8 cellular contexts compared by ENCODE assay signal in genomic region chr15:64574220-64574994, GRCh38.
A peak's percentile ranks its signal among the peaks of the same experiment; 100 is the strongest.
DNase-seq lines count a peak whose midpoint lies in the region; ATAC-seq and TF ChIP-seq lines count a peak whose summit lies in the region.

No MANE protein-coding gene starts in this region.

- no peaks in the 10 kb centered on the region for H3K27me3 Mint-ChIP-seq in activated CD4-positive, alpha-beta T cell treated with anti-CD3 and anti-CD28 coated beads, Interleukin-2, amount 10 ng/mL, durations not matched to agents 24 days and 14 days

- peaks cover 34% of the 10 kb centered on the region for H3K4me1 Mint-ChIP-seq in activated CD4-positive, alpha-beta T cell treated with anti-CD3 and anti-CD28 coated beads, Interleukin-2, amount 10 ng/mL, durations not matched to agents 24 days and 14 days

- no peak overlapping the region for H3K4me2 ChIP-seq in fibroblast of lung (ENCODE audit: extremely low read depth, insufficient read depth, low read length)
- peak overlapping the region; percentile 46 for H3K4me2 ChIP-seq in smooth muscle cell

- 63% methylated on average over 1 of the region's 1 CpG for WGBS in smooth muscle cell (ENCODE audit: low lambda C conversion rate)

- H2AFZ ChIP-seq in fibroblast of lung (ENCODE audit: low read length): no peak overlapping the region
- no peak overlapping the region for H2AFZ ChIP-seq in smooth muscle cell (ENCODE audit: low read depth)

- peaks cover 14% of the 10 kb centered on the region for H3F3A ChIP-seq in smooth muscle cell (ENCODE audit: low read depth)

- no peak overlapping the region for H3K4me3 ChIP-seq in fibroblast of lung (replicated peaks in 1 of 4; ENCODE audit: control extremely low read depth in 1 of 4, insufficient read depth in 1 of 4, low read depth in 3 of 4, low read length in 4 of 4)
- H3K4me3 ChIP-seq in smooth muscle cell: no peak overlapping the region
- no peak overlapping the region for H3K4me3 ChIP-seq in effector memory CD4-positive, alpha-beta T cell (ENCODE audit: insufficient read depth, low read depth, low read length, poor library complexity, severe bottlenecking)

- H3K9me3 ChIP-seq in fibroblast of lung (ENCODE audit: control insufficient read depth, insufficient read depth, low read depth, low read length): no peaks in the 10 kb centered on the region
- H3K9me3 ChIP-seq in smooth muscle cell (replicated peaks; ENCODE audit: low read depth): no peaks in the 10 kb centered on the region
- H3K9me3 ChIP-seq in effector memory CD4-positive, alpha-beta T cell (ENCODE audit: control insufficient read depth, low read length): no peaks in the 10 kb centered on the region

- intact Hi-C loops in activated CD4-positive, alpha-beta T cell treated with anti-CD3 and anti-CD28 coated beads, Interleukin-2, amount 10 ng/mL, durations not matched to agents 24 days and 14 days (cut with micrococcal nuclease): no loop called here

- H3K27ac ChIP-seq in fibroblast of lung (ENCODE audit: insufficient read depth, low read length) (no peak overlapping the region), smooth muscle cell (ENCODE audit: low read depth) (peak overlapping the region; percentile 25)
- H3K27ac ChIP-seq in effector memory CD4-positive, alpha-beta T cell (ENCODE audit: insufficient read depth, low read length, poor library complexity, severe bottlenecking): no peak overlapping the region

- no peak for DNase-seq in activated CD4-positive, alpha-beta T cell treated with anti-CD3 and anti-CD28 coated beads, Interleukin-2, amount 10 ng/mL, durations not matched to agents 24 days and 14 days
- DNase-seq in activated CD4-positive, alpha-beta T cell treated with anti-CD3 and anti-CD28 coated beads, Interleukin-2, amount 50 U/mL, for 1 hour: no peak
- peak; percentile 30 to 47 for DNase-seq in fibroblast of lung (ENCODE audit: low read depth in 2 of 2)
- DNase-seq in smooth muscle cell (lab: John Stamatoyannopoulos, UW; ENCODE audit: unreplicated experiment): no peak
- no peak for DNase-seq in effector memory CD4-positive, alpha-beta T cell

- H3K4me1 ChIP-seq in fibroblast of lung (ENCODE audit: control insufficient read depth, extremely low read depth, insufficient read depth, low read length) (no peaks in the 10 kb centered on the region), smooth muscle cell (ENCODE audit: low read depth) (peaks cover 5% of the 10 kb centered on the region)
- H3K4me1 ChIP-seq in effector memory CD4-positive, alpha-beta T cell (ENCODE audit: control insufficient read depth, insufficient read depth, low read length, poor library complexity, severe bottlenecking): peaks cover 5% of the 10 kb centered on the region

- no peak overlapping the region for H3K9ac ChIP-seq in fibroblast of lung (ENCODE audit: insufficient read depth, low read length)
- H3K9ac ChIP-seq in smooth muscle cell (ENCODE audit: low read depth): no peak overlapping the region

- H3K9me3 Mint-ChIP-seq in activated CD4-positive, alpha-beta T cell treated with anti-CD3 and anti-CD28 coated beads, Interleukin-2, amount 10 ng/mL, durations not matched to agents 24 days and 14 days: no peaks in the 10 kb centered on the region

- peaks cover 15% of the 10 kb centered on the region for H3K36me3 Mint-ChIP-seq in activated CD4-positive, alpha-beta T cell treated with anti-CD3 and anti-CD28 coated beads, Interleukin-2, amount 10 ng/mL, durations not matched to agents 24 days and 14 days (ENCODE audit: low read depth)

- peak; percentile 68 for ATAC-seq in SK-N-SH treated with all-trans-retinoic acid at 6 μM for 48 hours
- ATAC-seq in GM21786 (IDR thresholded peaks at IDR 0.05; ENCODE audit: unreplicated experiment): no peak
- ATAC-seq in GM19035 (IDR thresholded peaks at IDR 0.05; ENCODE audit: unreplicated experiment): no peak

- no peaks in the 10 kb centered on the region for H3K36me3 ChIP-seq in fibroblast of lung (ENCODE audit: control insufficient read depth, insufficient read depth, low read length)
- H3K36me3 ChIP-seq in smooth muscle cell (ENCODE audit: low read depth): no peaks in the 10 kb centered on the region
- H3K36me3 ChIP-seq in effector memory CD4-positive, alpha-beta T cell (ENCODE audit: control insufficient read depth, insufficient read depth, low read length): no peaks in the 10 kb centered on the region

- H3K27ac Mint-ChIP-seq in activated CD4-positive, alpha-beta T cell treated with anti-CD3 and anti-CD28 coated beads, Interleukin-2, amount 10 ng/mL, durations not matched to agents 24 days and 14 days: peak overlapping the region; percentile 52

- no peak overlapping the region for H3K4me3 Mint-ChIP-seq in activated CD4-positive, alpha-beta T cell treated with anti-CD3 and anti-CD28 coated beads, Interleukin-2, amount 10 ng/mL, durations not matched to agents 24 days and 14 days

- H4K20me1 ChIP-seq in fibroblast of lung (ENCODE audit: control insufficient read depth, extremely low read depth, insufficient read depth, low read length) (no peaks in the 10 kb centered on the region), smooth muscle cell (ENCODE audit: low read depth) (peaks cover 76% of the 10 kb centered on the region)

- TF ChIP-seq CTCF in fibroblast of lung (conservative IDR thresholded peaks at IDR 0.05 in 1 of 2, IDR thresholded peaks at IDR 0.05 in 1 of 2; ENCODE audit: low read depth in 1 of 2, low read length in 2 of 2) (no peak), smooth muscle cell (IDR thresholded peaks at IDR 0.05; ENCODE audit: borderline replicate concordance, insufficient read depth, poor library complexity, severe bottlenecking) (no peak)

- H3K79me2 ChIP-seq in fibroblast of lung (ENCODE audit: control insufficient read depth, insufficient read depth, low read length): peaks cover 4% of the 10 kb centered on the region
- peaks cover 50% of the 10 kb centered on the region for H3K79me2 ChIP-seq in smooth muscle cell (ENCODE audit: low read depth)

- H3K27me3 ChIP-seq in fibroblast of lung (ENCODE audit: control insufficient read depth, insufficient read depth, low read length) (no peaks in the 10 kb centered on the region), smooth muscle cell (ENCODE audit: low read depth) (no peaks in the 10 kb centered on the region)
- no peaks in the 10 kb centered on the region for H3K27me3 ChIP-seq in effector memory CD4-positive, alpha-beta T cell (replicated peaks; ENCODE audit: control insufficient read depth, insufficient read depth, low read length, poor library complexity, severe bottlenecking)

TF ChIP-seq in SK-N-SH treated with all-trans-retinoic acid at 6 μM for 48 hours, 23 proteins besides CTCF, POLR2A, EP300 and RAD21 (continues in another document):
- TF ChIP-seq CSRNP3 (CRISPR knock-in tag; IDR thresholded peaks at IDR 0.05) (no peak), ZNF8 (CRISPR knock-in tag; IDR thresholded peaks at IDR 0.05) (no peak), PPARA (CRISPR knock-in tag; IDR thresholded peaks at IDR 0.05; ENCODE audit: borderline replicate concordance) (no peak), TOX (CRISPR knock-in tag; IDR thresholded peaks at IDR 0.05; ENCODE audit: borderline replicate concordance) (no peak), ZFP3 (CRISPR knock-in tag; IDR thresholded peaks at IDR 0.05) (no peak), ESRRG (CRISPR knock-in tag; IDR thresholded peaks at IDR 0.05) (no peak), GLIS3 (CRISPR knock-in tag; IDR thresholded peaks at IDR 0.05) (no peak), ZFP30 (CRISPR knock-in tag; IDR thresholded peaks at IDR 0.05) (no peak), ZNF565 (CRISPR knock-in tag; conservative IDR thresholded peaks at IDR 0.05; ENCODE audit: low read depth) (no peak), SNAI2 (CRISPR knock-in tag; IDR thresholded peaks at IDR 0.05) (no peak), CREB5 (CRISPR knock-in tag; IDR thresholded peaks at IDR 0.05; ENCODE audit: low read depth) (no peak), ZC3H10 (CRISPR knock-in tag; IDR thresholded peaks at IDR 0.05) (no peak)

Comparison
In these comparisons a context has a peak if more than half of its experiments do, and no peak if none do; other contexts are left out.
1. DNase-seq: peak in fibroblast of lung (2 of 2); none in activated CD4-positive, alpha-beta T cell treated with anti-CD3 and anti-CD28 coated beads, Interleukin-2, amount 10 ng/mL, durations not matched to agents 24 days and 14 days (single experiment), activated CD4-positive, alpha-beta T cell treated with anti-CD3 and anti-CD28 coated beads, Interleukin-2, amount 50 U/mL, for 1 hour (single experiment), smooth muscle cell (single experiment) and effector memory CD4-positive, alpha-beta T cell (0 of 3).